ENCODE assay signal across 1 cellular context in the genomic region with DNA sequence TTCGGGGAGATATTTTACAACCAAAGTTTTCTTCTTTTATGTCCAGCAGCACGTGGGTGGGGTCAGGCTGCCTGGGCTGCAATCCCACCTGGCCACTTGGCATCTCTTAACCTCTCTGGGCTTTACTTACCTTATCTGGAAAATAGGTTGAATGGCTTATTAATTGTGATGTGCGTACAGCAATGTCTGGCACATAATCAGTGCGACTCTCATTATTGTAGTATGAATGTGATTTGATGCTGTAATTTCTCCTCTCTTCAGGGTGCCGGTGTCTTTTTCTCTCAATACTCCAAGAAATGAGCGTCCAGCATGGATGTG.
TF ChIP-seq lines count a peak whose summit lies in the region.

No MANE protein-coding gene starts in this region.

TF ChIP-seq in K562, 482 proteins besides CTCF, POLR2A, EP300 and RAD21:
- TF ChIP-seq, protein P1, sequence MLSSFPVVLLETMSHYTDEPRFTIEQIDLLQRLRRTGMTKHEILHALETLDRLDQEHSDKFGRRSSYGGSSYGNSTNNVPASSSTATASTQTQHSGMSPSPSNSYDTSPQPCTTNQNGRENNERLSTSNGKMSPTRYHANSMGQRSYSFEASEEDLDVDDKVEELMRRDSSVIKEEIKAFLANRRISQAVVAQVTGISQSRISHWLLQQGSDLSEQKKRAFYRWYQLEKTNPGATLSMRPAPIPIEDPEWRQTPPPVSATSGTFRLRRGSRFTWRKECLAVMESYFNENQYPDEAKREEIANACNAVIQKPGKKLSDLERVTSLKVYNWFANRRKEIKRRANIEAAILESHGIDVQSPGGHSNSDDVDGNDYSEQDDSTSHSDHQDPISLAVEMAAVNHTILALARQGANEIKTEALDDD (IDR thresholded peaks at IDR 0.05), result no peak
- TF ChIP-seq RNF219 (CRISPR knock-in tag; IDR thresholded peaks at IDR 0.05) (no peak), KHSRP (IDR thresholded peaks at IDR 0.05) (no peak), ID3 (CRISPR knock-in tag; IDR thresholded peaks at IDR 0.05) (no peak), ID3 (tag; IDR thresholded peaks at IDR 0.05) (no peak), KDM1A (IDR thresholded peaks at IDR 0.05) (peak in 1 of 2 experiments; percentile 50; a peak in 1 of 4 replicates), ZNF121 (CRISPR knock-in tag; conservative IDR thresholded peaks at IDR 0.05) (peak; percentile 84), PML (IDR thresholded peaks at IDR 0.05; ENCODE audit: low read length) (no peak), ZNF197 (CRISPR knock-in tag; IDR thresholded peaks at IDR 0.05; ENCODE audit: low read depth) (peak; percentile 11; the same call in 1 of the 2 replicates), BCOR (IDR thresholded peaks at IDR 0.05) (peak; percentile 67; the same call in 1 of the 2 replicates), ZNF766 (CRISPR knock-in tag; conservative IDR thresholded peaks at IDR 0.05) (no peak), MTA3 (IDR thresholded peaks at IDR 0.05; ENCODE audit: borderline replicate concordance) (no peak), ZEB2 (IDR thresholded peaks at IDR 0.05) (no peak), ASH1L (IDR thresholded peaks at IDR 0.05; ENCODE audit: borderline replicate concordance, low read depth, partially characterized antibody) (no peak), TRIM28 (IDR thresholded peaks at IDR 0.05) (no peak), IRF2 (CRISPR knock-in tag; IDR thresholded peaks at IDR 0.05) (no peak), ZBTB7A (IDR thresholded peaks at IDR 0.05; ENCODE audit: borderline replicate concordance, control insufficient read depth, low read depth, low read length) (no peak), ZNF174 (CRISPR knock-in tag; IDR thresholded peaks at IDR 0.05) (no peak), MCM3 (IDR thresholded peaks at IDR 0.05) (no peak), SAFB2 (IDR thresholded peaks at IDR 0.05; ENCODE audit: borderline replicate concordance, low read depth, low read length, severe bottlenecking) (no peak), THRA (IDR thresholded peaks at IDR 0.05) (no peak), PHF21A (IDR thresholded peaks at IDR 0.05; ENCODE audit: borderline replicate concordance, low read depth) (no peak), ARNT (IDR thresholded peaks at IDR 0.05) (no peak), ELK1 (CRISPR knock-in tag; IDR thresholded peaks at IDR 0.05) (no peak), HSF4 (CRISPR knock-in tag; IDR thresholded peaks at IDR 0.05; ENCODE audit: borderline replicate concordance) (no peak), CLOCK (CRISPR knock-in tag; IDR thresholded peaks at IDR 0.05; ENCODE audit: borderline replicate concordance) (no peak), RBM25 (IDR thresholded peaks at IDR 0.05; ENCODE audit: low read depth, low read length, severe bottlenecking) (peak; percentile 62), MYC (IDR thresholded peaks at IDR 0.05; ENCODE audit: low read depth, low read length) (no peak), MYC (CRISPR knock-in tag; IDR thresholded peaks at IDR 0.05; ENCODE audit: borderline replicate concordance, low read depth) (no peak), ZNF253 (CRISPR knock-in tag; conservative IDR thresholded peaks at IDR 0.05) (no peak), THRAP3 (IDR thresholded peaks at IDR 0.05; ENCODE audit: borderline replicate concordance) (no peak)
- TF ChIP-seq, protein P2, sequence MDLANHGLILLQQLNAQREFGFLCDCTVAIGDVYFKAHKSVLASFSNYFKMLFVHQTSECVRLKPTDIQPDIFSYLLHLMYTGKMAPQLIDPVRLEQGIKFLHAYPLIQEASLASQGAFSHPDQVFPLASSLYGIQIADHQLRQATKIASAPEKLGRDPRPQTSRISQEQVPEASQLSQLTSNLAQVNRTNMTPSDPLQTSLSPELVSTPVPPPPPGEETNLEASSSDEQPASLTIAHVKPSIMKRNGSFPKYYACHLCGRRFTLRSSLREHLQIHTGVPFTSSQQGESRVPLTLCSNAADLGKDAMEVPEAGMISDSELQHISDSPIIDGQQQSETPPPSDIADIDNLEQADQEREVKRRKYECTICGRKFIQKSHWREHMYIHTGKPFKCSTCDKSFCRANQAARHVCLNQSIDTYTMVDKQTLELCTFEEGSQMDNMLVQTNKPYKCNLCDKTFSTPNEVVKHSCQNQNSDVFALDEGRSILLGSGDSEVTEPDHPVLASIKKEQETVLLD (IDR thresholded peaks at IDR 0.05), result no peak
- TF ChIP-seq, protein P3, sequence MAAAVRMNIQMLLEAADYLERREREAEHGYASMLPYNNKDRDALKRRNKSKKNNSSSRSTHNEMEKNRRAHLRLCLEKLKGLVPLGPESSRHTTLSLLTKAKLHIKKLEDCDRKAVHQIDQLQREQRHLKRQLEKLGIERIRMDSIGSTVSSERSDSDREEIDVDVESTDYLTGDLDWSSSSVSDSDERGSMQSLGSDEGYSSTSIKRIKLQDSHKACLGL (CRISPR knock-in tag; IDR thresholded peaks at IDR 0.05; ENCODE audit: borderline replicate concordance, poor library complexity, severe bottlenecking), result no peak
- TF ChIP-seq, protein P4, sequence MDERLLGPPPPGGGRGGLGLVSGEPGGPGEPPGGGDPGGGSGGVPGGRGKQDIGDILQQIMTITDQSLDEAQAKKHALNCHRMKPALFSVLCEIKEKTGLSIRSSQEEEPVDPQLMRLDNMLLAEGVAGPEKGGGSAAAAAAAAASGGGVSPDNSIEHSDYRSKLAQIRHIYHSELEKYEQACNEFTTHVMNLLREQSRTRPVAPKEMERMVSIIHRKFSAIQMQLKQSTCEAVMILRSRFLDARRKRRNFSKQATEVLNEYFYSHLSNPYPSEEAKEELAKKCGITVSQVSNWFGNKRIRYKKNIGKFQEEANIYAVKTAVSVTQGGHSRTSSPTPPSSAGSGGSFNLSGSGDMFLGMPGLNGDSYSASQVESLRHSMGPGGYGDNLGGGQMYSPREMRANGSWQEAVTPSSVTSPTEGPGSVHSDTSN (CRISPR knock-in tag; IDR thresholded peaks at IDR 0.05; ENCODE audit: low read depth), result no peak
- TF ChIP-seq, protein P4 (tag; conservative IDR thresholded peaks at IDR 0.05; ENCODE audit: low read depth), result no peak
